ENCODE assay signal across 30 cellular contexts in the genomic region with DNA sequence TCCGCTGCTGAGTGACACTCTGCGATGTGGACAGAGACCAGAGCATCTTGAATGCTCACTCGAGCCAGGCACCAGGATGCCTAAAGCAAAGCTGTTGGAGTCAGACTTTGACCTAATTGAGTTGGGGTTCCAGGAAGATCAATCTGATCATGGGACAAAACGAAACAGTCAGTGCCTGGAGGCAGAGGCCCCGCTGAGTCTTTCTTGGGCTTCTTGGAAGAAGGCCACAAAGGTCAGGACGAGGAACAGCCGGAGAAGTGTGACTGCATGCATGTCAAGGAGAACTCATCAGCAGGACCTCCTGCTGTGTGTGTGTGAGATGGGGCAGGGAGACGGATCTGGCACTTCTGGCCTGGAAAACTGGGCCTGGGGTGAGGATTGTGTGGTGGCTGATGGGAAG.
"Had no signal": no experiment of that assay in that cellular context is flagged by ENCODE, and none has a peak within 500 bp of the region (broad histone marks: within the 10 kb centered on the region; RNA-seq: fewer than 3 reads in every experiment).

No MANE protein-coding gene starts in this region.

- ATAC-seq: activated CD4-positive, alpha-beta T cell treated with anti-CD3 and anti-CD28 coated beads for 36 hours; activated CD4-positive, CD25-positive, alpha-beta regulatory T cell treated with anti-CD3 and anti-CD28 coated beads, Interleukin-2, amount 50 U/mL, for 24 hours; activated CD8-positive, alpha-beta T cell treated with anti-CD3 and anti-CD28 coated beads, Interleukin-2, amount 10 ng/mL, durations not matched to agents 7 days and 5 days; activated naive CD8-positive, alpha-beta T cell treated with anti-CD3 and anti-CD28 coated beads, Interleukin-2, amount 50 U/mL, for 24 hours; K562; Panc1 had no signal

- H3K36me3 Mint-ChIP-seq: activated naive CD4-positive, alpha-beta T cell treated with anti-CD3 and anti-CD28 coated beads, Interleukin-2, amount 10 ng/mL, durations not matched to agents 7 days and 5 days had no signal

- H3K27ac Mint-ChIP-seq: activated CD4-positive, alpha-beta T cell treated with anti-CD3 and anti-CD28 coated beads for 36 hours; activated CD4-positive, alpha-beta T cell treated with anti-CD3 and anti-CD28 coated beads, Interleukin-2, amount 10 ng/mL, durations not matched to agents 7 days and 5 days; activated CD8-positive, alpha-beta T cell treated with anti-CD3 and anti-CD28 coated beads, Interleukin-2, amount 10 ng/mL, durations not matched to agents 7 days and 5 days; activated naive CD8-positive, alpha-beta T cell; activated naive CD8-positive, alpha-beta T cell treated with anti-CD3 and anti-CD28 coated beads, Interleukin-2, amount 50 U/mL, for 24 hours; activated T-cell treated with anti-CD3 and anti-CD28 coated beads, Interleukin-2, amount 50 U/mL, for 24 hours; activated T-helper 2 cell treated with anti-CD3 and anti-CD28 coated beads, Interferon-gamma antibody, Interleukin-2, Interleukin-4, amounts not matched to agents 10 μg/mL and 5 μg/mL and 100 μg/mL, durations not matched to agents 14 hours and 24 hours and 36 hours; brain; T-helper 1 cell treated with Interleukin-12 subunit alpha and Interleukin-12 subunit beta and Interleukin-4 antibody, amounts not matched to agents 30 μg/mL and 1 μg/mL, for 36 hours; T-helper 2 cell treated with Interferon-gamma antibody and Interleukin-4, amounts not matched to agents 5 μg/mL and 100 μg/mL, for 36 hours had no signal

- H3K27me3 Mint-ChIP-seq: activated CD4-positive, alpha-beta T cell treated with anti-CD3 and anti-CD28 coated beads, Interleukin-2, amount 10 ng/mL, durations not matched to agents 7 days and 5 days had no signal

- H3K9me3 Mint-ChIP-seq: activated CD4-positive, alpha-beta T cell treated with anti-CD3 and anti-CD28 coated beads, Interleukin-2, amount 10 ng/mL, durations not matched to agents 7 days and 5 days; activated naive CD4-positive, alpha-beta T cell treated with anti-CD3 and anti-CD28 coated beads, Interleukin-2, amount 10 ng/mL, durations not matched to agents 7 days and 5 days; activated T-cell treated with anti-CD3 and anti-CD28 coated beads, Interleukin-2, amount 50 U/mL, for 24 hours; activated T-helper 2 cell treated with anti-CD3 and anti-CD28 coated beads, Interferon-gamma antibody, Interleukin-2, Interleukin-4, amounts not matched to agents 10 μg/mL and 5 μg/mL and 100 μg/mL, durations not matched to agents 14 hours and 24 hours and 36 hours; T-helper 1 cell treated with Interleukin-12 subunit alpha and Interleukin-12 subunit beta and Interleukin-4 antibody, amounts not matched to agents 30 μg/mL and 1 μg/mL, for 36 hours; T-helper 2 cell treated with Interferon-gamma antibody and Interleukin-4, amounts not matched to agents 5 μg/mL and 100 μg/mL, for 36 hours had no signal

- H3K4me3 ChIP-seq: K562, SK-N-MC had no signal

- H3K4me1 Mint-ChIP-seq: activated CD4-positive, alpha-beta T cell treated with anti-CD3 and anti-CD28 coated beads for 36 hours; activated CD4-positive, alpha-beta T cell treated with anti-CD3 and anti-CD28 coated beads, Interleukin-2, amount 10 ng/mL, durations not matched to agents 7 days and 5 days; activated naive CD4-positive, alpha-beta T cell treated with anti-CD3 and anti-CD28 coated beads, Interleukin-2, amount 10 ng/mL, durations not matched to agents 7 days and 5 days; activated naive CD8-positive, alpha-beta T cell treated with anti-CD3 and anti-CD28 coated beads, Interleukin-2, amount 50 U/mL, for 24 hours had no signal

- DNase-seq: activated CD4-positive, alpha-beta T cell treated with anti-CD3 and anti-CD28 coated beads for 36 hours; activated CD4-positive, alpha-beta T cell treated with anti-CD3 and anti-CD28 coated beads, Interleukin-2, amount 10 ng/mL, durations not matched to agents 7 days and 5 days; activated CD4-positive, alpha-beta T cell treated with anti-CD3 and anti-CD28 coated beads, Interleukin-2, amount 50 U/mL, for 48 hours; activated CD8-positive, alpha-beta T cell treated with anti-CD3 and anti-CD28 coated beads, Interleukin-2, amount 10 ng/mL, durations not matched to agents 7 days and 5 days; activated gamma-delta T cell treated with Interleukin-2 at 50 U/mL for 16 hours; activated naive CD4-positive, alpha-beta T cell treated with anti-CD3 and anti-CD28 coated beads, Interleukin-2, amount 10 ng/mL, durations not matched to agents 7 days and 5 days; activated naive CD8-positive, alpha-beta T cell treated with anti-CD3 and anti-CD28 coated beads, Interleukin-2, amount 50 U/mL, for 24 hours; activated T-cell treated with anti-CD3 and anti-CD28 coated beads, Interleukin-2, amount 50 U/mL, for 24 hours; central memory CD4-positive, alpha-beta T cell; NCI-H1092 treated with DMSO at 0.1 percent for 48 hours; NCI-H1417; NCI-H146; NCI-H1930; NCI-H2081 treated with DMSO at 0.1 percent for 48 hours; NCI-H226; NCI-H446 treated with DMSO at 0.1 percent for 48 hours; NCI-H524; NCI-H69; NCI-H82; RPMI8226; SHP77 treated with DMSO at 0.1 percent for 48 hours had no signal

- H3K4me3 Mint-ChIP-seq: activated CD4-positive, alpha-beta T cell treated with anti-CD3 and anti-CD28 coated beads for 36 hours; activated CD4-positive, alpha-beta T cell treated with anti-CD3 and anti-CD28 coated beads, Interleukin-2, amount 10 ng/mL, durations not matched to agents 7 days and 5 days; activated CD8-positive, alpha-beta T cell treated with anti-CD3 and anti-CD28 coated beads, Interleukin-2, amount 10 ng/mL, durations not matched to agents 7 days and 5 days; activated naive CD4-positive, alpha-beta T cell treated with anti-CD3 and anti-CD28 coated beads, Interleukin-2, amount 10 ng/mL, durations not matched to agents 7 days and 5 days; activated naive CD8-positive, alpha-beta T cell; activated naive CD8-positive, alpha-beta T cell treated with anti-CD3 and anti-CD28 coated beads, Interleukin-2, amount 50 U/mL, for 24 hours; activated T-cell treated with anti-CD3 and anti-CD28 coated beads, Interleukin-2, amount 50 U/mL, for 24 hours; brain; T-helper 1 cell treated with Interleukin-12 subunit alpha and Interleukin-12 subunit beta and Interleukin-4 antibody, amounts not matched to agents 30 μg/mL and 1 μg/mL, for 36 hours; T-helper 2 cell treated with Interferon-gamma antibody and Interleukin-4, amounts not matched to agents 5 μg/mL and 100 μg/mL, for 36 hours had no signal
